8 cellular contexts compared by ENCODE assay signal in the genomic region with DNA sequence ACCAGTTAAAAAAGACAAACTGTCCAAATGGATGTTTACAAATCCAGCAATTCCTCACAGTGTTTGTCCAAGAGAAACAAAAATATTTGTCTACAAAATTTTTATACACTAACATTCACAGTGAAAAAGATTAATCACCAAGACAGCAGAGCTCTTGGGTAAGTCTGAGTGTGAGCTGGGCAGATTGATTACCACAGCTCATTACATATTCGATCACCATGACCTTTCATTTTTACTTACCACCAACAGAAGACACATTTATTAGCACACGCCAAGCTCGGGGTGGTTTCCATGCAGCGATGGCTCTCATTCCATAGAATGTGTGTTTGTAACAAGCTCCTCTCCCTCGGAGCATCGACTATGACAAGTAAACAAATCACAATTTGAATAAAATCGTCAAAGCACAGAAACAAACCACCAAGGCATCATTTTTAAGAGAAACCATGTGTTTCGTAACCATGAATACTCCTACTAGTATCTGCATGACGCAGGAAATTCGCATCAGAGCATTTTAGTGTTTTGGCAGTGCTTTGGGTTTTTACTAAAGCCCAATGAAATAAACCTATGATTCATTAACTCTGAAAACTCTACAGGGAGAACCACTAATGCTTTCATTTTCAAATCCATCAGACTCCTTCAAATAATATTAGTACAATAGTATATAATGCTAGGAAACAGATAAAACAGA.
DNase-seq lines count a peak whose midpoint lies in the region; ATAC-seq and TF ChIP-seq lines count a peak whose summit lies in the region.
"Not testable (repeated sequence)": the region's sequence is repeated elsewhere in the genome, so short reads cannot be mapped to it uniquely, and the experiment has no call there.

No MANE protein-coding gene starts in this region.

- DNase-seq in BJ (ENCODE audit: low read depth) (peak; percentile 2), cardiac fibroblast (ENCODE audit: low read depth in 2 of 2) (peak; percentile 55 to 87), fibroblast of pulmonary artery (ENCODE audit: low read depth) (peak; percentile 62), skeletal muscle cell (ENCODE audit: low read depth) (peak; percentile 67)
- DNase-seq in left lung, result not testable (repeated sequence)

- not testable (repeated sequence) for H3K4me1 ChIP-seq in ACC112 (ENCODE audit: control insufficient read depth, insufficient read depth, low read length, unreplicated experiment); left lung

- H3K27me3 ChIP-seq in ACC112 (ENCODE audit: insufficient read depth, low read length); BJ (ENCODE audit: control insufficient read depth, insufficient read depth, low read length); left lung: not testable (repeated sequence)

- not testable (repeated sequence) for H3K36me3 ChIP-seq in ACC112 (ENCODE audit: insufficient read depth, low read length); BJ (ENCODE audit: control insufficient read depth, insufficient read depth, low read length); left lung

- intact Hi-C loops in left lung (cut with DNase I), result not testable (repeated sequence)

- CTCF ChIA-PET in BJ (lab: Yijun Ruan, JAX), result not testable (repeated sequence)

- ATAC-seq in HG02798 (IDR thresholded peaks at IDR 0.05; ENCODE audit: poor library complexity, unreplicated experiment) (peak; percentile 55), left lung (peak; percentile 56)

- H3K27ac ChIP-seq in ACC112 (ENCODE audit: low read depth, low read length) (peak overlapping the region; percentile 70), VCaP (peak overlapping the region; percentile 65), left lung (peak overlapping the region in 1 of 2 donors; percentile 53)

- not testable (repeated sequence) for H3K79me2 ChIP-seq in ACC112 (ENCODE audit: control insufficient read depth, insufficient read depth, low read length, unreplicated experiment)

- not testable (repeated sequence) for TF ChIP-seq CTCF in BJ (IDR thresholded peaks at IDR 0.05; ENCODE audit: insufficient read depth, low read depth, low read length); VCaP (conservative IDR thresholded peaks at IDR 0.05); cardiac fibroblast (IDR thresholded peaks at IDR 0.05; ENCODE audit: low read depth, low read length); fibroblast of pulmonary artery (IDR thresholded peaks at IDR 0.05; ENCODE audit: low read length, missing control alignments); left lung (IDR thresholded peaks at IDR 0.05)

- H3K4me3 ChIP-seq in ACC112 (ENCODE audit: low read depth, low read length), result peak overlapping the region; percentile 81
- H3K4me3 ChIP-seq in BJ (ENCODE audit: low read depth, low read length); cardiac fibroblast (replicated peaks in 1 of 2; ENCODE audit: low read depth in 2 of 2, low read length in 2 of 2); fibroblast of pulmonary artery (replicated peaks; ENCODE audit: low read depth, low read length); left lung: not testable (repeated sequence)
- H3K4me3 ChIP-seq in skeletal muscle cell (ENCODE audit: low read depth, low read length), result peak overlapping the region; percentile 27

- POLR2A ChIA-PET in BJ (lab: Charles Lee), result not testable (repeated sequence)

- not testable (repeated sequence) for H3K9me3 ChIP-seq in left lung

- H2AFZ ChIP-seq in ACC112 (ENCODE audit: low read length, unreplicated experiment), result peak overlapping the region; percentile 69
